In the genomic region with DNA sequence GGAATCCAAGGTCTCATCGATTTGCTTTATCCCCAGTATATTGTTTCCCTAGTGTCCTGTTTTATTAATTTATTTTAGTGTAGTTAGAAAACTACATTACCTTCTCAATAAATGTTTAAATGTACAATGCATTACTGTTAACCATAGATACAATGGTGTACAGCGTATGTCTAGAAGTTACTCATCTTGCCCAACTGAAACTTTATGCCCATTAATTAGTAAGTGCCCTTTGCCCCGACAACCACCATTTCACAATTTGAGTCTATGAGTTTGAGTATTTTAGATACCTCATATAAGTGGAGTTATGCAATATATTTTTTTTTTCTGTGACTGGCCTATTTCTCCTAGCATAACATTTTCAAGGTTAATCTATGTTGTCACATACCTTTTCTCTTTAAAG, we compare ENCODE assay signal across 33 cellular contexts.
"Had no signal": no experiment of that assay in that cellular context is flagged by ENCODE, and none has a peak within 500 bp of the region (broad histone marks: within the 10 kb centered on the region; RNA-seq: fewer than 3 reads in every experiment).

No MANE protein-coding gene starts in this region.

- H3K4me1 ChIP-seq: adrenal gland, ascending aorta, body of pancreas, breast epithelium had no signal

- H3K27ac ChIP-seq: adrenal gland, ascending aorta, body of pancreas, brain microvascular endothelial cell, breast epithelium, cardiac muscle cell had no signal

- DNase-seq: activated effector memory CD4-positive, alpha-beta T cell treated with anti-CD3 and anti-CD28 coated beads, Interleukin-2, amount 50 U/mL, for 16 hours; activated effector memory CD4-positive, alpha-beta T cell treated with Interleukin-2 at 50 U/mL for 16 hours; activated gamma-delta T cell; activated gamma-delta T cell treated with Interleukin-2 at 50 U/mL for 16 hours; activated naive CD4-positive, alpha-beta T cell; activated naive CD4-positive, alpha-beta T cell treated with anti-CD3 and anti-CD28 coated beads for 36 hours; activated naive CD4-positive, alpha-beta T cell treated with anti-CD3 and anti-CD28 coated beads, Interleukin-2, amount 10 ng/mL, durations not matched to agents 7 days and 5 days; activated naive CD4-positive, alpha-beta T cell treated with anti-CD3 and anti-CD28 coated beads, Interleukin-2, amount 50 U/mL, for 16 hours; activated naive CD4-positive, alpha-beta T cell treated with Interleukin-2 at 50 U/mL for 16 hours; activated naive CD8-positive, alpha-beta T cell treated with anti-CD3 and anti-CD28 coated beads for 36 hours; activated naive CD8-positive, alpha-beta T cell treated with anti-CD3 and anti-CD28 coated beads, Interleukin-2, amount 10 ng/mL, durations not matched to agents 7 days and 5 days; activated naive CD8-positive, alpha-beta T cell treated with anti-CD3 and anti-CD28 coated beads, Interleukin-2, amount 50 U/mL, for 24 hours; activated T-cell treated with anti-CD3 and anti-CD28 coated beads, Interleukin-2, amount 50 U/mL, for 24 hours; activated T-cell treated with anti-CD3 and anti-CD28 coated beads, Interleukin-2, amount 50 U/mL, for 4 hours; activated T-cell treated with anti-CD3 and anti-CD28 coated beads, Interleukin-2, amount 50 U/mL, for 48 hours; activated T-cell treated with anti-CD3 and anti-CD28 coated beads, Interleukin-2, amount 50 U/mL, for 72 hours; adrenal gland; amniotic stem cell; amygdala; anterior cingulate cortex; aorta; body of pancreas; brain microvascular endothelial cell; caudate nucleus; central memory CD4-positive, alpha-beta T cell; cerebellar nuclear complex had no signal

- H3K4me3 ChIP-seq: adrenal gland, ascending aorta, body of pancreas, breast epithelium, cardiac muscle cell had no signal

- FAIRE-seq: astrocyte, bronchial epithelial cell had no signal

- ATAC-seq: activated naive CD4-positive, alpha-beta T cell treated with anti-CD3 and anti-CD28 coated beads, Interleukin-2, amount 50 U/mL, for 72 hours; activated naive CD8-positive, alpha-beta T cell treated with anti-CD3 and anti-CD28 coated beads, Interleukin-2, amount 50 U/mL, for 24 hours; activated T-cell treated with anti-CD3 and anti-CD28 coated beads, Interleukin-2, amount 50 U/mL, for 4 hours; activated T-cell treated with anti-CD3 and anti-CD28 coated beads, Interleukin-2, amount 50 U/mL, for 72 hours; activated T-helper 17 cell treated with anti-CD3 and anti-CD28 coated beads, Interleukin-2, amount 50 U/mL, for 72 hours; body of pancreas had no signal

- H3K27me3 ChIP-seq: adrenal gland, ascending aorta, body of pancreas, brain microvascular endothelial cell, breast epithelium, cardiac muscle cell had no signal

- H3K36me3 ChIP-seq: adrenal gland, ascending aorta, brain microvascular endothelial cell, breast epithelium, cardiac muscle cell had no signal

- H3K9me3 ChIP-seq: adrenal gland, ascending aorta, body of pancreas, breast epithelium had no signal
